In genomic region chr13:31159306-31159705, GRCh38 we compare ENCODE assay signal across 10 cellular contexts. TPM values are rescaled to one million over a fixed set of nuclear protein-coding genes. Genes with fewer than 3 reads are reported as not detected.
A peak's percentile ranks its signal among the peaks of the same experiment; 100 is the strongest.
DNase-seq lines count a peak whose midpoint lies in the region; ATAC-seq and TF ChIP-seq lines count a peak whose summit lies in the region.
"Had no signal": no experiment of that assay in that cellular context is flagged by ENCODE, and none has a peak within 500 bp of the region (broad histone marks: within the 10 kb centered on the region; RNA-seq: fewer than 3 reads in every experiment).

No MANE protein-coding gene starts in this region.

- H3K4me3 ChIP-seq in left ventricle myocardium inferior (peak overlapping the region; percentile 86), fibroblast of mammary gland (ENCODE audit: control insufficient read depth, low read depth, low read length) (peak overlapping the region; percentile 94), suprapubic skin (no peak overlapping the region)

- H3K27ac ChIP-seq in left ventricle myocardium inferior (replicated peaks) (no peak overlapping the region), suprapubic skin (no peak overlapping the region)

- H3K9me3 ChIP-seq in left ventricle myocardium inferior (replicated peaks): no peaks in the 10 kb centered on the region
- H3K9me3 ChIP-seq in suprapubic skin: no peaks in the 10 kb centered on the region

- no peak overlapping the region for H3K27ac Mint-ChIP-seq in T-cell

- TF ChIP-seq EP300 in suprapubic skin (IDR thresholded peaks at IDR 0.05): no peak

- 84% methylated on average over 4 of the region's 4 CpGs for WGBS in suprapubic skin

- TF ChIP-seq CTCF in left ventricle myocardium inferior (IDR thresholded peaks at IDR 0.05; ENCODE audit: borderline replicate concordance) (no peak), fibroblast of mammary gland (conservative IDR thresholded peaks at IDR 0.05; ENCODE audit: control insufficient read depth, insufficient read depth, low read depth, low read length) (no peak), suprapubic skin (IDR thresholded peaks at IDR 0.05) (no peak)

- H3K4me1 ChIP-seq in left ventricle myocardium inferior (peaks cover 44% of the 10 kb centered on the region), suprapubic skin (peaks cover 20% of the 10 kb centered on the region)

- POLR2A ChIA-PET in T-cell (lab: Charles Lee): interaction anchor here in 1 of 2 donors (0.7 to 1.6 kb wide), 3 partner anchors 8 to 134 kb away, joined by 3 to 15 read pairs (median 3); no protein-coding TSS in a partner anchor

- H3K36me3 Mint-ChIP-seq in T-cell: peaks cover 29% of the 10 kb centered on the region

- CTCF ChIA-PET in T-cell (lab: Charles Lee): interaction anchor here in 1 of 2 donors (0.6 kb wide), 1 partner anchor 19 kb away, joined by 4 read pairs; no protein-coding TSS in a partner anchor

- H3K27me3 Mint-ChIP-seq in T-cell: no peaks in the 10 kb centered on the region

- ATAC-seq in left ventricle myocardium superior (no peak), T-cell (replicated peaks in 1 of 4) (no peak), GM18502 (IDR thresholded peaks at IDR 0.05; ENCODE audit: poor library complexity, unreplicated experiment) (no peak), GM18873 (IDR thresholded peaks at IDR 0.05; ENCODE audit: low FRiP score, unreplicated experiment) (no peak)
- ATAC-seq: activated CD4-positive, CD25-positive, alpha-beta regulatory T cell treated with anti-CD3 and anti-CD28 coated beads, Interleukin-2, amount 50 U/mL, for 24 hours had no signal

- DNase-seq in left ventricle myocardium inferior: no peak
- no peak for DNase-seq in left ventricle myocardium superior
- no peak for DNase-seq in T-cell
- DNase-seq in fibroblast of mammary gland (ENCODE audit: low read depth): peak; percentile 28
- DNase-seq in superior temporal gyrus (ENCODE audit: extremely low spot score): peak; percentile 26
- DNase-seq in suprapubic skin (ENCODE audit: low spot score in 2 of 2): no peak
- DNase-seq: NCI-H524 had no signal

- no peaks in the 10 kb centered on the region for H3K9me3 Mint-ChIP-seq in T-cell

- no peak for TF ChIP-seq POLR2A in suprapubic skin (IDR thresholded peaks at IDR 0.05)

- peak overlapping the region; percentile 95 to 97 (median 97) for H3K4me3 Mint-ChIP-seq in T-cell

- intact Hi-C loops in left ventricle myocardium inferior (cut with micrococcal nuclease) (no loop called here), left ventricle myocardium superior (cut with micrococcal nuclease) (no loop called here)

- H3K36me3 ChIP-seq in left ventricle myocardium inferior (peaks cover 41% of the 10 kb centered on the region), suprapubic skin (peaks cover 24% of the 10 kb centered on the region)

- H3K27me3 ChIP-seq in left ventricle myocardium inferior (ENCODE audit: low read depth) (no peaks in the 10 kb centered on the region), suprapubic skin (no peaks in the 10 kb centered on the region)

- H3K4me1 Mint-ChIP-seq in T-cell: peaks cover 45 to 52% (median 47%) of the 10 kb centered on the region in 3 donors

RNA-seq across cellular contexts. Expression of gene HSPH1, which starts 2.4 kb away (rescaled TPM):
- total RNA-seq in left ventricle myocardium inferior: 78.8 TPM
- total RNA-seq in left ventricle myocardium superior: 82.4 TPM
- total RNA-seq in T-cell: 100 to 1,000 TPM in 2 of 5 donors, 10 to 100 TPM in 3; 54.5 to 141 (median 72.8) TPM
- total RNA-seq in suprapubic skin: 10 to 100 TPM; 30.4 to 51.0 (median 41.3) TPM

RNA-seq across cellular contexts. Expression of gene B3GLCT, which starts 40.5 kb away (rescaled TPM):
- total RNA-seq in left ventricle myocardium inferior (19.5 TPM), left ventricle myocardium superior (20.3 TPM), T-cell (1 to 10 TPM; 3.7 to 5.6 (median 4.7) TPM), suprapubic skin (1 to 10 TPM; 3.0 to 6.5 (median 6.0) TPM)

Comparison
In these comparisons a context has a peak if more than half of its experiments do, and no peak if none do; other contexts are left out.
1. DNase-seq: peak in fibroblast of mammary gland (single experiment) and superior temporal gyrus (single experiment); none in left ventricle myocardium inferior (single experiment), left ventricle myocardium superior (single experiment), T-cell (0 of 34) and suprapubic skin (0 of 2).